ENCODE assay signal across 9 cellular contexts in the genomic region with DNA sequence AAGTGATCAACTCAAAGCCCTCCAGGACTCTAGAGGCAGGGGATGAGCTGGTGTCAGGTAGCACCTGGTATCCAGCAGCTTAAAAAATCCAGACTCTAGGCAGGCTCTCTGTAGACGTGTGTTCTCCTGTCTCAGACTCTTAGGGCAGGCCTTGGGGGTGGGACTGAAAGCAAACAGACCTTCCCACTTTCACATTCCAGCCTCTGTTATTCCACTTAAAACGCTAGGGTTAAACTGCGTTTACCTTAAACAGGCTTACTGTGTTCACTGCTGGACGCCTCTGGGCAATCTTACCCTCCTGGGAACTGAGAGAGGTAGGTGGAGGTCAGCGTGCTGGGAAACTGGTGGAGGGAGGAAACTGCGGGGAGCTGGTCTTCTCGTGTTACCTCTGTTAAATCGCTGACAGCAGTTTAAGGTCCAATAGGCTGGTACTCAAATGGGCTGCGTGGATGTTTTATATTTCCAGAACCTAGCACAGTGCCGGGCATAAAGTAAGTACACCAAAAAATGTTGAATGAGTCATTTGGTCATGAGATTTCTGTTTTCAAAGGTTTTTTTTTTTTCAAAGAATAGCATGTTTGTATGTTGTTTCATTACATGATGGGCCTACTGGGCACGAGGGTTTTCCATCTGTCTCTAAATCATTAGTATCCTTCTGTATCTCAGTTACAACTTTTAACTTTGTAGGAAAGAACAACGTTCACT. TPM values are rescaled to one million over a fixed set of nuclear protein-coding genes. Genes with fewer than 3 reads are reported as not detected.
DNase-seq lines count a peak whose midpoint lies in the region; ATAC-seq, FAIRE-seq and TF ChIP-seq lines count a peak whose summit lies in the region.
"Had no signal": no experiment of that assay in that cellular context is flagged by ENCODE, and none has a peak within 500 bp of the region (broad histone marks: within the 10 kb centered on the region; RNA-seq: fewer than 3 reads in every experiment).

A gene (plus strand): TSS at position 248 of the 705 bp plus-strand sequence. CDS start 7,561 bp downstream, outside the sequence.

- intact Hi-C loops in cardiac septum (cut with DNase I) (no loop called here), sigmoid colon (cut with DNase I) (no loop called here), uterus (cut with DNase I; ENCODE audit: low total_unique reads) (no loop called here)

- TF ChIP-seq EP300 in sigmoid colon (IDR thresholded peaks at IDR 0.05) = no peak

- TF ChIP-seq CTCF in sigmoid colon (IDR thresholded peaks at IDR 0.05) = no peak
- TF ChIP-seq CTCF in uterus (IDR thresholded peaks at IDR 0.05) = no peak

- ATAC-seq in HG02973 (IDR thresholded peaks at IDR 0.05; ENCODE audit: unreplicated experiment) = peak; percentile 38

- peak; percentile 61 for FAIRE-seq in GM12891 (lab: Jason Lieb, UNC)

- peak within 1 kb of the TSS; percentile 61 for H3K27ac ChIP-seq in SJSA1
- peak within 1 kb of the TSS; percentile 60 to 76 (median 72) for H3K27ac ChIP-seq in sigmoid colon
- no peak within 1 kb of the TSS for H3K27ac ChIP-seq in uterus
- H3K27ac ChIP-seq: KMS-11 had no signal

- WGBS in sigmoid colon, 2 donors = 24 to 28% methylated on average over 12 of the region's 12 CpGs

- H3K9me3 ChIP-seq in SJSA1 (replicated peaks) (no peaks in the 10 kb centered on the region), sigmoid colon (no peaks in the 10 kb centered on the region), uterus (no peaks in the 10 kb centered on the region)

- no peak for TF ChIP-seq POLR2A in GM12891 (IDR thresholded peaks at IDR 0.05; ENCODE audit: low read depth, low read length)
- no peak for TF ChIP-seq POLR2A in sigmoid colon (IDR thresholded peaks at IDR 0.05)
- no peak for TF ChIP-seq POLR2A in uterus (IDR thresholded peaks at IDR 0.05)

- H3K27me3 ChIP-seq in SJSA1 (replicated peaks) (no peaks in the 10 kb centered on the region), sigmoid colon (no peaks in the 10 kb centered on the region), uterus (no peaks in the 10 kb centered on the region)

- DNase-seq in GM12891 (ENCODE audit: insufficient read length, low spot score) = no peak
- peak; percentile 54 to 67 for DNase-seq in SJSA1 (ENCODE audit: low read depth in 1 of 2, low spot score in 2 of 2)
- no peak for DNase-seq in cardiac septum (ENCODE audit: low spot score)
- DNase-seq in sigmoid colon = no peak
- DNase-seq in activated effector memory CD4-positive, alpha-beta T cell treated with anti-CD3 and anti-CD28 coated beads, Interleukin-2, amount 50 U/mL, for 16 hours = no peak
- DNase-seq in uterus = no peak
- DNase-seq in RPMI8226 = no peak

- H3K4me1 ChIP-seq in SJSA1 (replicated peaks) (peaks cover 54% of the 10 kb centered on the region), sigmoid colon (peaks cover 0 to 16% (median 9%) of the 10 kb centered on the region in 4 donors), uterus (no peaks in the 10 kb centered on the region)

- H3K4me3 ChIP-seq in SJSA1 (peak within 1 kb of the TSS; percentile 24), sigmoid colon (peak within 1 kb of the TSS; percentile 6 to 36 (median 23)), uterus (no peak within 1 kb of the TSS)

- H3K36me3 ChIP-seq in SJSA1 (no peaks in the 10 kb centered on the region), sigmoid colon (no peaks in the 10 kb centered on the region), uterus (no peaks in the 10 kb centered on the region)

TF ChIP-seq in GM12891, 5 proteins besides CTCF, POLR2A, EP300 and RAD21:
- TF ChIP-seq TAF1 (IDR thresholded peaks at IDR 0.05; ENCODE audit: low read depth, low read length) = no peak
- peak; percentile 47; the same call in 1 of the 2 replicates for TF ChIP-seq POLR2AphosphoS5 (IDR thresholded peaks at IDR 0.05; ENCODE audit: low read depth, low read length)

RNA-seq across cellular contexts. Expression of the gene that starts here (rescaled TPM):
- 6.2 TPM for polyA plus RNA-seq in GM12891 (2012; ENCODE audit: low read depth, missing spikeins)
- 27.3 and 38.0 TPM in 2 replicates for total RNA-seq in SJSA1 (2014; rRNA removed; shearing (Covaris generic))
- total RNA-seq in cardiac septum (37.1 TPM), sigmoid colon (10 to 100 TPM; 13.2 to 26.9 (median 15.9) TPM), uterus (10 to 100 TPM in 2 of 4 donors, 1 to 10 TPM in 2; 7.8 to 16.2 (median 10.9) TPM)
- 1 to 10 TPM; 2.4 to 5.3 (median 4.6) TPM for polyA plus RNA-seq in sigmoid colon

Comparison
In these comparisons a context has a peak if more than half of its experiments do, and no peak if none do; other contexts are left out.
1. DNase-seq: peak in SJSA1 (2 of 2); none in GM12891 (single experiment), cardiac septum (single experiment), sigmoid colon (single experiment), activated effector memory CD4-positive, alpha-beta T cell treated with anti-CD3 and anti-CD28 coated beads, Interleukin-2, amount 50 U/mL, for 16 hours (single experiment), uterus (0 of 2) and RPMI8226 (single experiment).
2. H3K27ac ChIP-seq: peak in SJSA1 (single experiment) and sigmoid colon (4 of 4); none in uterus (0 of 2).
3. H3K4me3 ChIP-seq: peak in SJSA1 (single experiment) and sigmoid colon (4 of 4); none in uterus (0 of 2).